In genomic region chr6:41960026-41960425, GRCh38 we compare ENCODE assay signal across 1 cellular context.
TF ChIP-seq lines count a peak whose summit lies in the region.

No MANE protein-coding gene starts in this region.

TF ChIP-seq in A549, 52 proteins besides CTCF, POLR2A, EP300 and RAD21 (continued from another document):
- TF ChIP-seq ATOH8 (CRISPR knock-in tag; IDR thresholded peaks at IDR 0.05; ENCODE audit: low read depth): no peak
- no peak for TF ChIP-seq POLR2AphosphoS2 (conservative IDR thresholded peaks at IDR 0.05; ENCODE audit: low read length)
- no peak for TF ChIP-seq MAFK (IDR thresholded peaks at IDR 0.05; ENCODE audit: partially characterized antibody)
- no peak for TF ChIP-seq CEBPB (IDR thresholded peaks at IDR 0.05)
- no peak for TF ChIP-seq HEYL (CRISPR knock-in tag; IDR thresholded peaks at IDR 0.05)
- no peak for TF ChIP-seq FOSL2 (IDR thresholded peaks at IDR 0.05)
- no peak for TF ChIP-seq FOSL2 (CRISPR knock-in tag; IDR thresholded peaks at IDR 0.05)
- TF ChIP-seq CHD4 (IDR thresholded peaks at IDR 0.05; ENCODE audit: borderline replicate concordance): no peak
- TF ChIP-seq BHLHE40 (IDR thresholded peaks at IDR 0.05; ENCODE audit: low read depth, low read length): no peak
- TF ChIP-seq RNF2 (IDR thresholded peaks at IDR 0.05; ENCODE audit: borderline replicate concordance, low read depth): no peak
